ENCODE assay signal across 1 cellular context in the genomic region with DNA sequence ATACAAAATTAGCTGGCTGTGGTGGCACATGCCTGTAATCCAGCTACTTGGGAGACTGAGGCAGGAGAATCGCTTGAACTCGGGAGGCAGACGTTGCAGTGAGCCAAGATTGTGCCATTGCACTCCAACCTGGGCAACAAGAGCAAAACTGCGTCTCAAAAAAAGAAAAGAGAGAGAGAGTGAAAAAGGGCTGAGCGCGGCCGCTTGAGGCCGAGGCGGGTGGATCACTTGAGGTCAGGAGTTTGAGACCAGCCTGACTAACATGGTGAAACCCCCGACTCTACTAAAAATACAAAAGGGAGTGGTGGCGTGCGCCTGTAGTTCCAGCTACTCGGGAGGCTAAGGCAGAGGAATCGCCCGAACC.
TF ChIP-seq lines count a peak whose summit lies in the region.

No MANE protein-coding gene starts in this region.

TF ChIP-seq in K562, 482 proteins besides CTCF, POLR2A, EP300 and RAD21:
- TF ChIP-seq, protein P1, sequence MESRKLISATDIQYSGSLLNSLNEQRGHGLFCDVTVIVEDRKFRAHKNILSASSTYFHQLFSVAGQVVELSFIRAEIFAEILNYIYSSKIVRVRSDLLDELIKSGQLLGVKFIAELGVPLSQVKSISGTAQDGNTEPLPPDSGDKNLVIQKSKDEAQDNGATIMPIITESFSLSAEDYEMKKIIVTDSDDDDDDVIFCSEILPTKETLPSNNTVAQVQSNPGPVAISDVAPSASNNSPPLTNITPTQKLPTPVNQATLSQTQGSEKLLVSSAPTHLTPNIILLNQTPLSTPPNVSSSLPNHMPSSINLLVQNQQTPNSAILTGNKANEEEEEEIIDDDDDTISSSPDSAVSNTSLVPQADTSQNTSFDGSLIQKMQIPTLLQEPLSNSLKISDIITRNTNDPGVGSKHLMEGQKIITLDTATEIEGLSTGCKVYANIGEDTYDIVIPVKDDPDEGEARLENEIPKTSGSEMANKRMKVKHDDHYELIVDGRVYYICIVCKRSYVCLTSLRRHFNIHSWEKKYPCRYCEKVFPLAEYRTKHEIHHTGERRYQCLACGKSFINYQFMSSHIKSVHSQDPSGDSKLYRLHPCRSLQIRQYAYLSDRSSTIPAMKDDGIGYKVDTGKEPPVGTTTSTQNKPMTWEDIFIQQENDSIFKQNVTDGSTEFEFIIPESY (CRISPR knock-in tag; IDR thresholded peaks at IDR 0.05), result peak; percentile 37; the same call in 1 of the 2 replicates
